In the genomic region with DNA sequence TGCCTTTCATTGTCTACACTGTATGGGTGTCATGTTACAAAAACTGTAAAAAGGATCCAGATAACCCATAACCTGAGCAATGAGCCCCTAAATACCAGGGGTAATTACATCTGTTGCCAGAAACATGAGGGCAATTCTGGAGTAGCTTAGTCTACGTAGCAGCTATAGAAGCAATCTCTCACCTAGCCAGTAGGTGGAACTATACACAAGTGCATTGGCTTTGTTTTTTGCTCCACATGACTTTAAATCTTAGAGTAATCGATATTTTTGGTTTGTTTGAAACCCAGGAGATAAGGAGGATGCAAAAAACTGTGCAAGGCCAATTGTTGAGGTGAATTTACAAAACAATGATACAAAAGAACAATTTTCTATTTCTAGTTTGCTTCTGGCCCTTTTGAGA, we compare ENCODE assay signal across 8 cellular contexts. TPM values are rescaled to one million over a fixed set of nuclear protein-coding genes. Genes with fewer than 3 reads are reported as not detected.
DNase-seq lines count a peak whose midpoint lies in the region; TF ChIP-seq lines count a peak whose summit lies in the region.

No MANE protein-coding gene starts in this region.

- H3K4me2 ChIP-seq in SU-DHL-6 (ENCODE audit: low read depth, low read length, poor library complexity, severe bottlenecking) = no peak overlapping the region

- H2AFZ ChIP-seq in SU-DHL-6 (ENCODE audit: low read depth, low read length, severe bottlenecking) = no peak overlapping the region

- H3K4me3 ChIP-seq in SU-DHL-6 (ENCODE audit: insufficient read depth, low read length, poor library complexity, severe bottlenecking) = no peak overlapping the region
- H3K4me3 ChIP-seq in stomach = no peak overlapping the region

- no peak for TF ChIP-seq EP300 in Ishikawa (IDR thresholded peaks at IDR 0.05; ENCODE audit: borderline replicate concordance)
- TF ChIP-seq EP300 in stomach (IDR thresholded peaks at IDR 0.05) = no peak

- WGBS in stomach, 5 donors = 0 to 7% (median 4%) methylated on average over 2 of the region's 2 CpGs

- in situ Hi-C loops in ACHN (cut with HindIII; ENCODE audit: low pct_ligation_motif_present, low pct_unique_long_range_greater_than_20kb, low sequenced_read_pairs) = no loop called here

- H4K20me1 ChIP-seq in SU-DHL-6 (ENCODE audit: low read depth, low read length) = no peaks in the 10 kb centered on the region

- DNase-seq in ACHN (peak; percentile 39), GM03348 (ENCODE audit: low spot score) (peak; percentile 33), germinal center (ENCODE audit: low spot score) (peak; percentile 20), stomach (no peak), cerebellum (ENCODE audit: low spot score) (no peak)
- DNase-seq in stimulated activated CD4-positive, alpha-beta T cell treated with anti-CD3 and anti-CD28 coated beads, Interleukin-4, amount 100 ng/mL, for 4 hours = no peak

- H3K79me2 ChIP-seq in SU-DHL-6 (ENCODE audit: insufficient read depth, low read length) = no peaks in the 10 kb centered on the region

- TF ChIP-seq CTCF in SU-DHL-6 (IDR thresholded peaks at IDR 0.05; ENCODE audit: insufficient read depth, low read length, poor library complexity, severe bottlenecking) = peak; percentile 36
- peak in 4 of 7 experiments; percentile 31 to 60 (median 55) for TF ChIP-seq CTCF in stomach (IDR thresholded peaks at IDR 0.05)

- no peak overlapping the region for H3K9ac ChIP-seq in SU-DHL-6 (ENCODE audit: low read length)

- TF ChIP-seq POLR2A in stomach (IDR thresholded peaks at IDR 0.05) = no peak

- H3K9me3 ChIP-seq in SU-DHL-6 (ENCODE audit: insufficient read depth, low read length) (no peaks in the 10 kb centered on the region), stomach (no peaks in the 10 kb centered on the region)

- peak; percentile 62 for TF ChIP-seq RAD21 in Ishikawa (IDR thresholded peaks at IDR 0.05; ENCODE audit: low read depth)

- H3K27ac ChIP-seq in SU-DHL-6 (ENCODE audit: low read depth, low read length) (peak overlapping the region; percentile 29; the same call in 1 of the 2 replicates), stomach (no peak overlapping the region)

- no peaks in the 10 kb centered on the region for H3K27me3 ChIP-seq in SU-DHL-6 (ENCODE audit: low read length)
- H3K27me3 ChIP-seq in stomach = no peaks in the 10 kb centered on the region

- intact Hi-C loops in stomach (cut with DNase I; ENCODE audit: low total_unique reads) = no loop called here

- H3K9me2 ChIP-seq in SU-DHL-6 (replicated peaks; ENCODE audit: insufficient read depth, low read length) = no peaks in the 10 kb centered on the region

- H3F3A ChIP-seq in SU-DHL-6 (ENCODE audit: insufficient read depth) = peaks cover 6% of the 10 kb centered on the region; the same call in 1 of the 2 replicates

- H3K36me3 ChIP-seq in SU-DHL-6 (ENCODE audit: low read length) (no peaks in the 10 kb centered on the region), stomach (no peaks in the 10 kb centered on the region)

- H3K4me1 ChIP-seq in stomach = peaks cover 0 to 11% (median 5%) of the 10 kb centered on the region in 4 donors

TF ChIP-seq in Ishikawa, 13 proteins besides CTCF, POLR2A, EP300 and RAD21:
- TF ChIP-seq, protein P1, sequence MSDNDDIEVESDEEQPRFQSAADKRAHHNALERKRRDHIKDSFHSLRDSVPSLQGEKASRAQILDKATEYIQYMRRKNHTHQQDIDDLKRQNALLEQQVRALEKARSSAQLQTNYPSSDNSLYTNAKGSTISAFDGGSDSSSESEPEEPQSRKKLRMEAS (IDR thresholded peaks at IDR 0.05) = no peak
- no peak for TF ChIP-seq TAF1 (IDR thresholded peaks at IDR 0.05; ENCODE audit: low read depth)
- TF ChIP-seq FOXM1 (IDR thresholded peaks at IDR 0.05; ENCODE audit: borderline replicate concordance, low read depth) = no peak
- no peak for TF ChIP-seq CREB1 (IDR thresholded peaks at IDR 0.05; ENCODE audit: low read depth)
- TF ChIP-seq NFIC (IDR thresholded peaks at IDR 0.05) = no peak
- TF ChIP-seq, protein P2, sequence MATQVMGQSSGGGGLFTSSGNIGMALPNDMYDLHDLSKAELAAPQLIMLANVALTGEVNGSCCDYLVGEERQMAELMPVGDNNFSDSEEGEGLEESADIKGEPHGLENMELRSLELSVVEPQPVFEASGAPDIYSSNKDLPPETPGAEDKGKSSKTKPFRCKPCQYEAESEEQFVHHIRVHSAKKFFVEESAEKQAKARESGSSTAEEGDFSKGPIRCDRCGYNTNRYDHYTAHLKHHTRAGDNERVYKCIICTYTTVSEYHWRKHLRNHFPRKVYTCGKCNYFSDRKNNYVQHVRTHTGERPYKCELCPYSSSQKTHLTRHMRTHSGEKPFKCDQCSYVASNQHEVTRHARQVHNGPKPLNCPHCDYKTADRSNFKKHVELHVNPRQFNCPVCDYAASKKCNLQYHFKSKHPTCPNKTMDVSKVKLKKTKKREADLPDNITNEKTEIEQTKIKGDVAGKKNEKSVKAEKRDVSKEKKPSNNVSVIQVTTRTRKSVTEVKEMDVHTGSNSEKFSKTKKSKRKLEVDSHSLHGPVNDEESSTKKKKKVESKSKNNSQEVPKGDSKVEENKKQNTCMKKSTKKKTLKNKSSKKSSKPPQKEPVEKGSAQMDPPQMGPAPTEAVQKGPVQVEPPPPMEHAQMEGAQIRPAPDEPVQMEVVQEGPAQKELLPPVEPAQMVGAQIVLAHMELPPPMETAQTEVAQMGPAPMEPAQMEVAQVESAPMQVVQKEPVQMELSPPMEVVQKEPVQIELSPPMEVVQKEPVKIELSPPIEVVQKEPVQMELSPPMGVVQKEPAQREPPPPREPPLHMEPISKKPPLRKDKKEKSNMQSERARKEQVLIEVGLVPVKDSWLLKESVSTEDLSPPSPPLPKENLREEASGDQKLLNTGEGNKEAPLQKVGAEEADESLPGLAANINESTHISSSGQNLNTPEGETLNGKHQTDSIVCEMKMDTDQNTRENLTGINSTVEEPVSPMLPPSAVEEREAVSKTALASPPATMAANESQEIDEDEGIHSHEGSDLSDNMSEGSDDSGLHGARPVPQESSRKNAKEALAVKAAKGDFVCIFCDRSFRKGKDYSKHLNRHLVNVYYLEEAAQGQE (IDR thresholded peaks at IDR 0.05; ENCODE audit: low read depth) = no peak
- no peak for TF ChIP-seq TCF12 (IDR thresholded peaks at IDR 0.05; ENCODE audit: low read depth)
- no peak for TF ChIP-seq CEBPB (IDR thresholded peaks at IDR 0.05)
- TF ChIP-seq ZBTB7A (IDR thresholded peaks at IDR 0.05; ENCODE audit: low read depth) = no peak
- no peak for TF ChIP-seq YY1 (IDR thresholded peaks at IDR 0.05; ENCODE audit: low read depth)
- no peak for TF ChIP-seq TEAD4 (IDR thresholded peaks at IDR 0.05)
- TF ChIP-seq, protein P3, sequence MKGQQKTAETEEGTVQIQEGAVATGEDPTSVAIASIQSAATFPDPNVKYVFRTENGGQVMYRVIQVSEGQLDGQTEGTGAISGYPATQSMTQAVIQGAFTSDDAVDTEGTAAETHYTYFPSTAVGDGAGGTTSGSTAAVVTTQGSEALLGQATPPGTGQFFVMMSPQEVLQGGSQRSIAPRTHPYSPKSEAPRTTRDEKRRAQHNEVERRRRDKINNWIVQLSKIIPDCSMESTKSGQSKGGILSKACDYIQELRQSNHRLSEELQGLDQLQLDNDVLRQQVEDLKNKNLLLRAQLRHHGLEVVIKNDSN (IDR thresholded peaks at IDR 0.05) = no peak
- TF ChIP-seq EGR1 (IDR thresholded peaks at IDR 0.05) = no peak

RNA-seq across cellular contexts. Expression of a gene that starts 57.5 kb away (rescaled TPM):
- total RNA-seq in stomach = under 1 TPM in 3 of 5 donors, not detected in 2; under 0.01 to 0.37 (median 0.29) TPM
- polyA plus RNA-seq in stomach = under 1 TPM in 2 of 3 donors, not detected in 1; 0.18 to 0.25 TPM
- not detected for total RNA-seq in cerebellum

Comparison
In these comparisons a context has a peak if more than half of its experiments do, and no peak if none do; other contexts are left out.
1. DNase-seq: peak in ACHN (single experiment), GM03348 (single experiment) and germinal center (single experiment); none in stomach (single experiment), stimulated activated CD4-positive, alpha-beta T cell treated with anti-CD3 and anti-CD28 coated beads, Interleukin-4, amount 100 ng/mL, for 4 hours (0 of 2) and cerebellum (single experiment).